Comparison of ENCODE assay signal across 8 cellular contexts in the genomic region with DNA sequence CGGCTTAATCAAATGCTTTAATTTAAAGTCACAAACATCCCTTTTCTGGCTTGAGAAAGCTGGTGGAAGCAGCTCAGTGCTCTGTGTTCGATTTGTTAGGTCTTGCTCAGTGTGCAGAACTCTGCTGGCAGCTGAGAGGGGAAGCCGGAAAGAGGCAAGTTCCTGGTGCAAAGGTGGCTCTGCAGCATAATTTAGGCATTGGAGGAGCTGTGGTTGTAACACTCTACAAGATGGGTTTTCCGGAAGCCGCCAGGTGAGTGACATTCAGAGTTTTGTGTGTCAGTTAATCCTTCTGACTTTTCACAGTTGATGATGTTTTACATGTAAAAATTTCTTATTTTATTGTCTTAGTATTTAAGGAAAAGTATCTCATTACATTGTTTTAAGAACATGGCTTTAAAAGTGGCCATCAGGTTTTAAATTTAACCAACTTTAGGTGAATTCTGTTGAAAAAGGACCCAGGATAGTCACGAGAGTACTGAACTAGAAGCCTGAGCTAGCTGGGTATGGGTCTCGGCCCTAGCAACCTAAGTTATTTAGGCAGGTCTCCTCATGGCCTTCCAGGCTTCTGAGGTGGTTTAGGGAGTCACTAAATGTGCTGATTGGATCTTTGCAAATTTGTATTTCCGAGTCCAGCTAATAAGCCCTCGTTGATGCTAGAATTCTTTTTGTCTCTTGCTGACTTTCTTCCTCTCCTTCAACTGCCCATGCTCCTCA. TPM values are rescaled to one million over a fixed set of nuclear protein-coding genes. Genes with fewer than 3 reads are reported as not detected.
DNase-seq lines count a peak whose midpoint lies in the region; ATAC-seq, FAIRE-seq and TF ChIP-seq lines count a peak whose summit lies in the region.

No MANE protein-coding gene starts in this region.

- FAIRE-seq in GM12891 (lab: Jason Lieb, UNC): peak; percentile 93

- H3K27me3 Mint-ChIP-seq in T-helper 2 cell treated with Interferon-gamma antibody and Interleukin-4, amounts not matched to agents 5 μg/mL and 100 μg/mL, for 36 hours (ENCODE audit: low read depth): no peaks in the 10 kb centered on the region

- H3K27ac Mint-ChIP-seq in T-helper 2 cell treated with Interferon-gamma antibody and Interleukin-4, amounts not matched to agents 5 μg/mL and 100 μg/mL, for 36 hours: peak overlapping the region; percentile 72

- no peaks in the 10 kb centered on the region for H3K9me3 Mint-ChIP-seq in T-helper 2 cell treated with Interferon-gamma antibody and Interleukin-4, amounts not matched to agents 5 μg/mL and 100 μg/mL, for 36 hours

- ATAC-seq in HG02938 (IDR thresholded peaks at IDR 0.05; ENCODE audit: unreplicated experiment) (peak; percentile 91), GM19467 (IDR thresholded peaks at IDR 0.05; ENCODE audit: unreplicated experiment) (no peak)

- peak; percentile 77 for TF ChIP-seq POLR2A in GM12891 (IDR thresholded peaks at IDR 0.05; ENCODE audit: low read depth, low read length)

- H3K36me3 Mint-ChIP-seq in T-helper 2 cell treated with Interferon-gamma antibody and Interleukin-4, amounts not matched to agents 5 μg/mL and 100 μg/mL, for 36 hours (ENCODE audit: low read depth): peaks cover 9% of the 10 kb centered on the region

- DNase-seq in GM12891 (ENCODE audit: insufficient read length, low spot score) (peak; percentile 63), NCI-H1930 (lab: John Stamatoyannopoulos, UW) (peak; percentile 34 to 38), astrocyte of the hippocampus (ENCODE audit: low read depth, low spot score) (peak; percentile 92), hippocampal formation (lab: John Stamatoyannopoulos, UW) (peak; percentile 35 to 69), retina (peak; percentile 76)
- peak; percentile 76 for DNase-seq in T-helper 2 cell treated with Interferon-gamma antibody and Interleukin-4, amounts not matched to agents 5 μg/mL and 100 μg/mL, for 36 hours (ENCODE audit: low spot score)

- H3K4me1 Mint-ChIP-seq in T-helper 2 cell treated with Interferon-gamma antibody and Interleukin-4, amounts not matched to agents 5 μg/mL and 100 μg/mL, for 36 hours (ENCODE audit: low read depth): peaks cover 22% of the 10 kb centered on the region

- H3K4me3 Mint-ChIP-seq in T-helper 2 cell treated with Interferon-gamma antibody and Interleukin-4, amounts not matched to agents 5 μg/mL and 100 μg/mL, for 36 hours: peak overlapping the region; percentile 86

TF ChIP-seq in GM12891, 5 proteins besides CTCF, POLR2A, EP300 and RAD21:
- TF ChIP-seq POLR2AphosphoS5 (IDR thresholded peaks at IDR 0.05; ENCODE audit: low read depth, low read length) (peak; percentile 75), TAF1 (IDR thresholded peaks at IDR 0.05; ENCODE audit: low read depth, low read length) (peak; percentile 78), SPI1 (IDR thresholded peaks at IDR 0.05; ENCODE audit: low read depth, low read length) (peak; percentile 52), POU2F2 (IDR thresholded peaks at IDR 0.05; ENCODE audit: low read depth, low read length) (peak; percentile 50; the same call in 1 of the 2 replicates), PAX5 (IDR thresholded peaks at IDR 0.05; ENCODE audit: insufficient read depth, low read length, severe bottlenecking) (no peak)

RNA-seq across cellular contexts. Expression of gene PODN, which starts 47.1 kb away (rescaled TPM):
- not detected for polyA plus RNA-seq in GM12891 (2012; ENCODE audit: low read depth, missing spikeins)

Comparison
In these comparisons a context has a peak if more than half of its experiments do, and no peak if none do; other contexts are left out.
1. DNase-seq: peak in every context shown above with its lines; median percentile 92 in astrocyte of the hippocampus; 76 in T-helper 2 cell treated with Interferon-gamma antibody and Interleukin-4, amounts not matched to agents 5 μg/mL and 100 μg/mL, for 36 hours; 76 in retina; 63 in GM12891; 52 in hippocampal formation; 36 in NCI-H1930.